20 cellular contexts compared by ENCODE assay signal in genomic region chr11:117931331-117931950, GRCh38. TPM values are rescaled to one million over a fixed set of nuclear protein-coding genes. Genes with fewer than 3 reads are reported as not detected.
A peak's percentile ranks its signal among the peaks of the same experiment; 100 is the strongest.
DNase-seq lines count a peak whose midpoint lies in the region; ATAC-seq and TF ChIP-seq lines count a peak whose summit lies in the region.
"Had no signal": no experiment of that assay in that cellular context is flagged by ENCODE, and none has a peak within 500 bp of the region (broad histone marks: within the 10 kb centered on the region; RNA-seq: fewer than 3 reads in every experiment).

No MANE protein-coding gene starts in this region.

- no peak overlapping the region for H3K4me3 ChIP-seq in PC-9
- H3K4me3 ChIP-seq in uterus: no peak overlapping the region
- H3K4me3 ChIP-seq: heart right ventricle, pancreas, Peyer's patch had no signal

- H3K36me3 Mint-ChIP-seq in activated CD8-positive, alpha-beta memory T cell treated with anti-CD3 and anti-CD28 coated beads, Interleukin-2, amount 10 ng/mL, durations not matched to agents 7 days and 5 days: no peaks in the 10 kb centered on the region
- no peaks in the 10 kb centered on the region for H3K36me3 Mint-ChIP-seq in dendritic cell treated with granulocyte-macrophage colony-stimulating factor and Interleukin-4, amounts not matched to agents 40 ng/mL and 50 ng/mL, for 4 days (ENCODE audit: low read depth)
- no peaks in the 10 kb centered on the region for H3K36me3 Mint-ChIP-seq in stimulated activated effector memory CD8-positive, alpha-beta T cell treated with anti-CD3 and anti-CD28 coated beads, Interleukin-12 subunit alpha, Interleukin-12 subunit beta, amount 100 ng/mL, for 72 hours
- H3K36me3 Mint-ChIP-seq: brain, T-cell had no signal

- TF ChIP-seq CTCF in PC-9 (conservative IDR thresholded peaks at IDR 0.05): no peak
- no peak for TF ChIP-seq CTCF in uterus (IDR thresholded peaks at IDR 0.05)

- H3K4me1 Mint-ChIP-seq in activated CD8-positive, alpha-beta memory T cell treated with anti-CD3 and anti-CD28 coated beads, Interleukin-2, amount 10 ng/mL, durations not matched to agents 7 days and 5 days: peaks cover 76% of the 10 kb centered on the region
- peaks cover 76% of the 10 kb centered on the region for H3K4me1 Mint-ChIP-seq in dendritic cell treated with granulocyte-macrophage colony-stimulating factor and Interleukin-4, amounts not matched to agents 40 ng/mL and 50 ng/mL, for 4 days (ENCODE audit: low read depth)
- peaks cover 77% of the 10 kb centered on the region for H3K4me1 Mint-ChIP-seq in stimulated activated effector memory CD8-positive, alpha-beta T cell treated with anti-CD3 and anti-CD28 coated beads, Interleukin-12 subunit alpha, Interleukin-12 subunit beta, amount 100 ng/mL, for 72 hours

- H3K27ac ChIP-seq in PC-9: no peak overlapping the region
- no peak overlapping the region for H3K27ac ChIP-seq in uterus
- H3K27ac ChIP-seq: heart right ventricle, pancreas, Peyer's patch had no signal

- H3K9me3 Mint-ChIP-seq in activated CD8-positive, alpha-beta memory T cell treated with anti-CD3 and anti-CD28 coated beads, Interleukin-2, amount 10 ng/mL, durations not matched to agents 7 days and 5 days (ENCODE audit: low read depth): no peaks in the 10 kb centered on the region
- no peaks in the 10 kb centered on the region for H3K9me3 Mint-ChIP-seq in dendritic cell treated with granulocyte-macrophage colony-stimulating factor and Interleukin-4, amounts not matched to agents 40 ng/mL and 50 ng/mL, for 4 days
- H3K9me3 Mint-ChIP-seq in stimulated activated effector memory CD8-positive, alpha-beta T cell treated with anti-CD3 and anti-CD28 coated beads, Interleukin-12 subunit alpha, Interleukin-12 subunit beta, amount 100 ng/mL, for 72 hours: no peaks in the 10 kb centered on the region
- H3K9me3 Mint-ChIP-seq: T-cell had no signal

- no peaks in the 10 kb centered on the region for H3K9me2 ChIP-seq in PC-9 (ENCODE audit: insufficient read depth)

- no peak overlapping the region for H3K4me3 Mint-ChIP-seq in activated CD8-positive, alpha-beta memory T cell treated with anti-CD3 and anti-CD28 coated beads, Interleukin-2, amount 10 ng/mL, durations not matched to agents 7 days and 5 days
- no peak overlapping the region for H3K4me3 Mint-ChIP-seq in dendritic cell treated with granulocyte-macrophage colony-stimulating factor and Interleukin-4, amounts not matched to agents 40 ng/mL and 50 ng/mL, for 4 days
- H3K4me3 Mint-ChIP-seq in stimulated activated effector memory CD8-positive, alpha-beta T cell treated with anti-CD3 and anti-CD28 coated beads, Interleukin-12 subunit alpha, Interleukin-12 subunit beta, amount 100 ng/mL, for 72 hours: peak overlapping the region; percentile 64
- H3K4me3 Mint-ChIP-seq: brain had no signal

- H3K4me1 ChIP-seq in PC-9 (replicated peaks; ENCODE audit: insufficient read depth): peaks cover 61% of the 10 kb centered on the region
- no peaks in the 10 kb centered on the region for H3K4me1 ChIP-seq in uterus
- H3K4me1 ChIP-seq: pancreas had no signal

- peak overlapping the region; percentile 95 for H3K27ac Mint-ChIP-seq in activated CD8-positive, alpha-beta memory T cell treated with anti-CD3 and anti-CD28 coated beads, Interleukin-2, amount 10 ng/mL, durations not matched to agents 7 days and 5 days
- peak overlapping the region; percentile 61 for H3K27ac Mint-ChIP-seq in dendritic cell treated with granulocyte-macrophage colony-stimulating factor and Interleukin-4, amounts not matched to agents 40 ng/mL and 50 ng/mL, for 4 days
- H3K27ac Mint-ChIP-seq in stimulated activated effector memory CD8-positive, alpha-beta T cell treated with anti-CD3 and anti-CD28 coated beads, Interleukin-12 subunit alpha, Interleukin-12 subunit beta, amount 100 ng/mL, for 72 hours: peak overlapping the region; percentile 96

- H3K27me3 ChIP-seq in PC-9 (ENCODE audit: insufficient read depth, low read depth): no peaks in the 10 kb centered on the region
- H3K27me3 ChIP-seq in uterus: no peaks in the 10 kb centered on the region
- H3K27me3 ChIP-seq: pancreas, Peyer's patch had no signal

- POLR2A ChIA-PET in PC-9 (lab: Charles Lee; ENCODE audit: unreplicated experiment): interaction anchor here (0.7 kb wide), 1 partner anchor 56 kb away, joined by 7 read pairs; no protein-coding TSS in a partner anchor

- CTCF ChIA-PET in activated CD8-positive, alpha-beta memory T cell treated with anti-CD3 and anti-CD28 coated beads, Interleukin-2, amount 10 ng/mL, durations not matched to agents 7 days and 5 days (lab: Charles Lee): interaction anchor here (1.0 to 13.0 kb wide), 14 partner anchors 8 to 124 kb away, joined by 3 to 147 read pairs (median 6); partner anchors contain the start of gene IL10RA
- CTCF ChIA-PET in PC-9 (lab: Charles Lee): no interaction called here

- peak overlapping the region; percentile 50 for H3K4me2 ChIP-seq in PC-9

- H3K36me3 ChIP-seq in PC-9 (ENCODE audit: low read depth) (no peaks in the 10 kb centered on the region), uterus (no peaks in the 10 kb centered on the region)
- H3K36me3 ChIP-seq: heart right ventricle, pancreas, Peyer's patch had no signal

- intact Hi-C loops in PC-9 (cut with micrococcal nuclease; ENCODE audit: unreplicated experiment) (no loop called here), uterus (cut with DNase I; ENCODE audit: low total_unique reads) (no loop called here)
- intact Hi-C loops in dendritic cell treated with granulocyte-macrophage colony-stimulating factor and Interleukin-4, amounts not matched to agents 40 ng/mL and 50 ng/mL, for 4 days (cut with micrococcal nuclease): no loop called here

- no peak for ATAC-seq in activated CD8-positive, alpha-beta memory T cell treated with anti-CD3 and anti-CD28 coated beads, Interleukin-2, amount 10 ng/mL, durations not matched to agents 7 days and 5 days
- ATAC-seq in stimulated activated effector memory CD8-positive, alpha-beta T cell treated with anti-CD3 and anti-CD28 coated beads, Interleukin-12 subunit alpha, Interleukin-12 subunit beta, amount 100 ng/mL, for 72 hours: no peak
- ATAC-seq: pancreas had no signal

- H2AFZ ChIP-seq in PC-9: 0 out of 2 replicates have a peak overlapping the region, but pooled peaks have one; percentile 44

- peaks cover 16% of the 10 kb centered on the region; the same call in 1 of the 2 replicates for H3F3A ChIP-seq in PC-9 (ENCODE audit: insufficient read depth, low read depth)

- peaks cover 7% of the 10 kb centered on the region for H3K27me3 Mint-ChIP-seq in activated CD8-positive, alpha-beta memory T cell treated with anti-CD3 and anti-CD28 coated beads, Interleukin-2, amount 10 ng/mL, durations not matched to agents 7 days and 5 days
- H3K27me3 Mint-ChIP-seq in dendritic cell treated with granulocyte-macrophage colony-stimulating factor and Interleukin-4, amounts not matched to agents 40 ng/mL and 50 ng/mL, for 4 days: peaks cover 21% of the 10 kb centered on the region
- H3K27me3 Mint-ChIP-seq: T-cell had no signal

- no peak for DNase-seq in activated CD8-positive, alpha-beta memory T cell treated with anti-CD3 and anti-CD28 coated beads, Interleukin-2, amount 10 ng/mL, durations not matched to agents 7 days and 5 days
- DNase-seq in activated CD8-positive, alpha-beta memory T cell treated with anti-CD3 and anti-CD28 coated beads, Interleukin-2, amount 50 U/mL, for 4 hours: no peak
- DNase-seq in PC-9 (no peak), NCI-H774 (lab: John Stamatoyannopoulos, UW) (no peak), NOMO-1 treated with DMSO at 0.1 percent for 48 hours (lab: John Stamatoyannopoulos, UW; ENCODE audit: unreplicated experiment) (no peak), uterus (no peak)
- no peak for DNase-seq in stimulated activated effector memory CD8-positive, alpha-beta T cell treated with anti-CD3 and anti-CD28 coated beads, Interleukin-12 subunit alpha, Interleukin-12 subunit beta, amount 100 ng/mL, for 72 hours (ENCODE audit: low spot score in 2 of 2)
- DNase-seq: effector CD4-positive, alpha-beta T cell; GOT3; heart right ventricle; NCI-H1694 treated with DMSO at 0.1 percent for 48 hours had no signal

- BruUV-seq in PC-9 (replicated peaks; lab: Mats Ljungman, UMichigan): no TSS peak

- no peaks in the 10 kb centered on the region for H4K20me1 ChIP-seq in PC-9 (ENCODE audit: insufficient read depth)

- peaks cover 17% of the 10 kb centered on the region for H3K79me2 ChIP-seq in PC-9 (ENCODE audit: low read depth)

- no peak for TF ChIP-seq POLR2A in uterus (IDR thresholded peaks at IDR 0.05)

- H3K9me3 ChIP-seq in PC-9 (ENCODE audit: insufficient read depth, low read depth) (no peaks in the 10 kb centered on the region), uterus (no peaks in the 10 kb centered on the region)
- H3K9me3 ChIP-seq: heart right ventricle, pancreas, Peyer's patch had no signal

RNA-seq across cellular contexts. Expression of gene TMPRSS13, which starts 2.2 kb away (rescaled TPM):
- 1 to 10 TPM; 1.7 to 2.0 TPM for total RNA-seq in activated CD8-positive, alpha-beta memory T cell treated with anti-CD3 and anti-CD28 coated beads, Interleukin-2, amount 10 ng/mL, durations not matched to agents 7 days and 5 days
- total RNA-seq in PC-9 (2021) (18.5 and 21.7 TPM in 2 replicates), uterus (under 1 TPM in 3 of 4 donors, not detected in 1; 0.15 to 0.90 (median 0.51) TPM)
- total RNA-seq: A673, kidney epithelial cell, NCI-H460, Peyer's patch, skeletal muscle tissue had no signal

RNA-seq across cellular contexts. Expression of gene IL10RA, which starts 54.8 kb away (rescaled TPM):
- total RNA-seq in activated CD8-positive, alpha-beta memory T cell treated with anti-CD3 and anti-CD28 coated beads, Interleukin-2, amount 10 ng/mL, durations not matched to agents 7 days and 5 days: 100 to 1,000 TPM; 247 to 260 TPM
- total RNA-seq in PC-9 (2021): not detected in 2 replicates
- total RNA-seq in uterus: 10 to 100 TPM in 3 of 4 donors, 1 to 10 TPM in 1; 6.8 to 45.9 (median 11.1) TPM
- total RNA-seq: A673 had no signal

RNA-seq across cellular contexts. Expression of gene FXYD6, which starts 55.0 kb away (rescaled TPM):
- total RNA-seq in activated CD8-positive, alpha-beta memory T cell treated with anti-CD3 and anti-CD28 coated beads, Interleukin-2, amount 10 ng/mL, durations not matched to agents 7 days and 5 days: under 1 TPM; 0.12 to 0.20 TPM
- total RNA-seq in PC-9 (2021): 0.20 and 0.48 TPM in 2 replicates
- total RNA-seq in uterus: 100 to 1,000 TPM in 3 of 4 donors, 10 to 100 TPM in 1; 85.3 to 307 (median 192) TPM
- total RNA-seq: NCI-H460 had no signal

Comparison
In these comparisons a context has a peak if more than half of its experiments do, and no peak if none do; other contexts are left out.
1. RNA of gene FXYD6, which starts 55.0 kb away (total RNA-seq): 85.3 to 307 TPM in uterus; 0.12 to 0.20 TPM in activated CD8-positive, alpha-beta memory T cell treated with anti-CD3 and anti-CD28 coated beads, Interleukin-2, amount 10 ng/mL, durations not matched to agents 7 days and 5 days and 0.20 to 0.48 TPM in PC-9; every median in the first group is over 10 times any median in the second.
2. Peak in every context shown above with its lines, with median percentiles within 50 percentile points of each other: H3K27ac Mint-ChIP-seq.